8 cellular contexts compared by ENCODE assay signal in genomic region chr2:214069254-214069653, GRCh38.
A peak's percentile ranks its signal among the peaks of the same experiment; 100 is the strongest.
DNase-seq lines count a peak whose midpoint lies in the region; ATAC-seq and TF ChIP-seq lines count a peak whose summit lies in the region.

No MANE protein-coding gene starts in this region.

- intact Hi-C loops in left ventricle myocardium inferior (cut with micrococcal nuclease): no loop called here

- H3K27ac ChIP-seq in SJCRH30 (no peak overlapping the region), right atrium auricular region (no peak overlapping the region), left ventricle myocardium inferior (replicated peaks) (no peak overlapping the region)

- TF ChIP-seq CTCF in right atrium auricular region (IDR thresholded peaks at IDR 0.05) (no peak), left ventricle myocardium inferior (IDR thresholded peaks at IDR 0.05; ENCODE audit: borderline replicate concordance) (no peak)

- peak; percentile 55 for DNase-seq in ELF-1 (ENCODE audit: low read depth, low spot score)
- DNase-seq in SJCRH30: peak; percentile 2 to 25
- peak; percentile 18 for DNase-seq in iPS-NIHi7 (ENCODE audit: extremely low spot score)
- DNase-seq in right atrium auricular region (ENCODE audit: low spot score): no peak
- no peak for DNase-seq in left ventricle myocardium inferior
- DNase-seq in D341Med (ENCODE audit: low spot score): no peak

- no peak overlapping the region for H3K4me3 ChIP-seq in SJCRH30
- no peak overlapping the region for H3K4me3 ChIP-seq in right atrium auricular region
- H3K4me3 ChIP-seq in left ventricle myocardium inferior: no peak overlapping the region

- H3K9me3 ChIP-seq in SJCRH30 (replicated peaks): no peaks in the 10 kb centered on the region; the same call in 1 of the 2 replicates
- no peaks in the 10 kb centered on the region for H3K9me3 ChIP-seq in right atrium auricular region
- H3K9me3 ChIP-seq in left ventricle myocardium inferior (replicated peaks): no peaks in the 10 kb centered on the region

- no peaks in the 10 kb centered on the region for H3K27me3 ChIP-seq in SJCRH30
- H3K27me3 ChIP-seq in right atrium auricular region: no peaks in the 10 kb centered on the region
- H3K27me3 ChIP-seq in left ventricle myocardium inferior (ENCODE audit: low read depth): no peaks in the 10 kb centered on the region

- H3K36me3 ChIP-seq in SJCRH30: no peaks in the 10 kb centered on the region
- H3K36me3 ChIP-seq in right atrium auricular region: no peaks in the 10 kb centered on the region
- H3K36me3 ChIP-seq in left ventricle myocardium inferior: no peaks in the 10 kb centered on the region

- H3K4me1 ChIP-seq in SJCRH30 (no peaks in the 10 kb centered on the region), right atrium auricular region (no peaks in the 10 kb centered on the region), left ventricle myocardium inferior (no peaks in the 10 kb centered on the region)

- ATAC-seq in HG02759 (IDR thresholded peaks at IDR 0.05; ENCODE audit: unreplicated experiment) (peak; percentile 87), HG03469 (IDR thresholded peaks at IDR 0.05; ENCODE audit: unreplicated experiment) (no peak)

Comparison
In these comparisons a context has a peak if more than half of its experiments do, and no peak if none do; other contexts are left out.
1. DNase-seq: peak in ELF-1 (single experiment), SJCRH30 (2 of 2) and iPS-NIHi7 (single experiment); none in right atrium auricular region (single experiment), left ventricle myocardium inferior (single experiment) and D341Med (single experiment).